37 cellular contexts compared by ENCODE assay signal in genomic region chr1:171270806-171271205, GRCh38. TPM values are rescaled to one million over a fixed set of nuclear protein-coding genes. Genes with fewer than 3 reads are reported as not detected.
A peak's percentile ranks its signal among the peaks of the same experiment; 100 is the strongest.
DNase-seq lines count a peak whose midpoint lies in the region; ATAC-seq, FAIRE-seq and TF ChIP-seq lines count a peak whose summit lies in the region.
"Had no signal": no experiment of that assay in that cellular context is flagged by ENCODE, and none has a peak within 500 bp of the region (broad histone marks: within the 10 kb centered on the region; RNA-seq: fewer than 3 reads in every experiment).

No MANE protein-coding gene starts in this region.

- CTCF ChIA-PET in HEK293 (lab: Yijun Ruan, JAX) = no interaction called here
- CTCF ChIA-PET in OCI-LY7 (lab: Charles Lee; ENCODE audit: unreplicated experiment) = interaction anchor here (0.6 to 1.2 kb wide), 2 partner anchors 15 to 43 kb away, joined by 3 read pairs; no protein-coding TSS in a partner anchor
- CTCF ChIA-PET in activated CD4-positive, alpha-beta T cell treated with anti-CD3 and anti-CD28 coated beads, Interleukin-2, amount 10 ng/mL, durations not matched to agents 7 days and 5 days (lab: Charles Lee) = no interaction called here

- H3K4me3 Mint-ChIP-seq in activated CD4-positive, alpha-beta T cell treated with anti-CD3 and anti-CD28 coated beads, Interleukin-2, amount 10 ng/mL, durations not matched to agents 7 days and 5 days = no peak overlapping the region
- H3K4me3 Mint-ChIP-seq in CD14-positive monocyte = no peak overlapping the region
- H3K4me3 Mint-ChIP-seq: B cell; CD4-positive, alpha-beta memory T cell; CD4-positive, alpha-beta T cell; CD4-positive, CD25-positive, alpha-beta regulatory T cell; CD8-positive, alpha-beta memory T cell; CD8-positive, alpha-beta T cell had no signal

- no peak for ATAC-seq in HG03097 (IDR thresholded peaks at IDR 0.05; ENCODE audit: low FRiP score, unreplicated experiment)
- ATAC-seq: A549; CD8-positive, alpha-beta T cell had no signal

- no peak overlapping the region for H3K27ac Mint-ChIP-seq in activated CD4-positive, alpha-beta T cell treated with anti-CD3 and anti-CD28 coated beads, Interleukin-2, amount 10 ng/mL, durations not matched to agents 7 days and 5 days
- no peak overlapping the region for H3K27ac Mint-ChIP-seq in CD14-positive monocyte
- H3K27ac Mint-ChIP-seq: B cell; CD4-positive, alpha-beta memory T cell; CD4-positive, alpha-beta T cell; CD4-positive, CD25-positive, alpha-beta regulatory T cell; CD8-positive, alpha-beta memory T cell; CD8-positive, alpha-beta T cell had no signal

- intact Hi-C loops in OCI-LY7 (cut with micrococcal nuclease; ENCODE audit: unreplicated experiment) (no loop called here), CD14-positive monocyte (cut with micrococcal nuclease) (no loop called here)

- no peaks in the 10 kb centered on the region for H3K9me3 Mint-ChIP-seq in activated CD4-positive, alpha-beta T cell treated with anti-CD3 and anti-CD28 coated beads, Interleukin-2, amount 10 ng/mL, durations not matched to agents 7 days and 5 days
- H3K9me3 Mint-ChIP-seq in CD14-positive monocyte = peaks cover 0 to 4% (median 2%) of the 10 kb centered on the region in 7 donors
- H3K9me3 Mint-ChIP-seq: CD4-positive, alpha-beta T cell; CD8-positive, alpha-beta T cell had no signal

- DNase-seq in D721Med (ENCODE audit: insufficient read length, low spot score) (no peak), OCI-LY7 (ENCODE audit: low spot score) (no peak), CD14-positive monocyte (ENCODE audit: low spot score) (no peak)
- DNase-seq in activated CD4-positive, alpha-beta T cell treated with anti-CD3 and anti-CD28 coated beads, Interleukin-2, amount 10 ng/mL, durations not matched to agents 7 days and 5 days = no peak
- DNase-seq: 8988T; ACHN; AML-193; BE2C; C1 segment of cervical spinal cord; Caco-2; Calu3; CD4-positive, alpha-beta memory T cell; CD4-positive, alpha-beta T cell; CD4-positive, CD25-positive, alpha-beta regulatory T cell; CD8-positive, alpha-beta memory T cell; CD8-positive, alpha-beta T cell; COR-L47; DMS 273 treated with DMSO at 0.1 percent for 48 hours; DMS153; DMS53; DMS79; DMS79 treated with DMSO at 0.1 percent for 48 hours; DND-41; EL had no signal

- H3K4me2 ChIP-seq in OCI-LY7 (ENCODE audit: low read length) = no peak overlapping the region
- H3K4me2 ChIP-seq: A549; BLaER1; BLaER1 treated with 17β-estradiol and CSF1 and Interleukin-3, amounts not matched to agents 10 nM and 100 nM had no signal

- no peaks in the 10 kb centered on the region for H3K9me2 ChIP-seq in OCI-LY7 (ENCODE audit: insufficient read depth, low read length)

- no peaks in the 10 kb centered on the region for H3K9me3 ChIP-seq in HEK293 (ENCODE audit: control insufficient read depth, insufficient read depth, low read depth, low read length)
- H3K9me3 ChIP-seq in OCI-LY7 (ENCODE audit: low read length) = no peaks in the 10 kb centered on the region
- H3K9me3 ChIP-seq: A549; BE2C; BLaER1; BLaER1 treated with 17β-estradiol and CSF1 and Interleukin-3, amounts not matched to agents 10 nM and 100 nM; Caco-2 had no signal

- FAIRE-seq in D721Med (lab: Jason Lieb, UNC) = peak; percentile 21
- FAIRE-seq: A204.1, A549 had no signal

- H3K27ac ChIP-seq in HEK293 (ENCODE audit: extremely low read depth, low read depth, low read length) (no peak overlapping the region), OCI-LY7 (ENCODE audit: low read depth, low read length, poor library complexity, severe bottlenecking) (no peak overlapping the region)
- H3K27ac ChIP-seq: 22Rv1; A549; BLaER1; BLaER1 treated with 17β-estradiol and CSF1 and Interleukin-3, amounts not matched to agents 10 nM and 100 nM; C4-2B had no signal

- TF ChIP-seq CTCF in D721Med (IDR thresholded peaks at IDR 0.05; ENCODE audit: insufficient read depth, missing control alignments) (no peak), HEK293 (tag by site-specific recombination; IDR thresholded peaks at IDR 0.05) (no peak), OCI-LY7 (conservative IDR thresholded peaks at IDR 0.05; ENCODE audit: low read length) (no peak), CD14-positive monocyte (IDR thresholded peaks at IDR 0.05) (no peak)

- H3K79me2 ChIP-seq in OCI-LY7 (ENCODE audit: insufficient read depth, low read depth, low read length) = no peaks in the 10 kb centered on the region

- POLR2A ChIA-PET in HEK293 (lab: Yijun Ruan, JAX) (no interaction called here), OCI-LY7 (lab: Charles Lee) (interaction anchor here (0.7 to 1.3 kb wide), 2 partner anchors 9 to 12 kb away, joined by 4 to 6 read pairs; no protein-coding TSS in a partner anchor)
- POLR2A ChIA-PET in activated CD4-positive, alpha-beta T cell treated with anti-CD3 and anti-CD28 coated beads, Interleukin-2, amount 10 ng/mL, durations not matched to agents 7 days and 5 days (lab: Charles Lee) = no interaction called here

- BruUV-seq in OCI-LY7 (replicated peaks; lab: Mats Ljungman, UMichigan) = no TSS peak

- H3K4me1 ChIP-seq in HEK293 (ENCODE audit: control insufficient read depth, insufficient read depth, low read length) (no peaks in the 10 kb centered on the region), OCI-LY7 (ENCODE audit: insufficient read depth, low read length, poor library complexity, severe bottlenecking) (no peaks in the 10 kb centered on the region)
- H3K4me1 ChIP-seq: A549, BE2C, BLaER1, Caco-2 had no signal

- no peak overlapping the region for H3K4me3 ChIP-seq in HEK293 (ENCODE audit: low read depth, low read length)
- no peak overlapping the region for H3K4me3 ChIP-seq in OCI-LY7 (ENCODE audit: low read depth, low read length, poor library complexity, severe bottlenecking)
- H3K4me3 ChIP-seq: A549; BLaER1; BLaER1 treated with 17β-estradiol and CSF1 and Interleukin-3, amounts not matched to agents 10 nM and 100 nM had no signal

- no peaks in the 10 kb centered on the region for H3K36me3 Mint-ChIP-seq in activated CD4-positive, alpha-beta T cell treated with anti-CD3 and anti-CD28 coated beads, Interleukin-2, amount 10 ng/mL, durations not matched to agents 7 days and 5 days (ENCODE audit: low read depth)
- no peaks in the 10 kb centered on the region for H3K36me3 Mint-ChIP-seq in CD14-positive monocyte
- H3K36me3 Mint-ChIP-seq: CD4-positive, alpha-beta memory T cell; CD4-positive, CD25-positive, alpha-beta regulatory T cell; CD8-positive, alpha-beta memory T cell; CD8-positive, alpha-beta T cell had no signal

- H3K36me3 ChIP-seq in HEK293 (ENCODE audit: control insufficient read depth in 2 of 2, insufficient read depth in 1 of 2, low read length in 2 of 2) = no peaks in the 10 kb centered on the region
- H3K36me3 ChIP-seq in OCI-LY7 (ENCODE audit: insufficient read depth, low read length) = no peaks in the 10 kb centered on the region
- H3K36me3 ChIP-seq: BE2C; BLaER1; BLaER1 treated with 17β-estradiol and CSF1 and Interleukin-3, amounts not matched to agents 10 nM and 100 nM had no signal

- peaks cover 31% of the 10 kb centered on the region for H3K27me3 Mint-ChIP-seq in activated CD4-positive, alpha-beta T cell treated with anti-CD3 and anti-CD28 coated beads, Interleukin-2, amount 10 ng/mL, durations not matched to agents 7 days and 5 days
- peaks cover 2 to 5% (median 4%) of the 10 kb centered on the region in 3 donors for H3K27me3 Mint-ChIP-seq in CD14-positive monocyte (ENCODE audit: low read depth in 3 of 3)

- no peaks in the 10 kb centered on the region for H3K4me1 Mint-ChIP-seq in activated CD4-positive, alpha-beta T cell treated with anti-CD3 and anti-CD28 coated beads, Interleukin-2, amount 10 ng/mL, durations not matched to agents 7 days and 5 days
- peaks cover 2% of the 10 kb centered on the region for H3K4me1 Mint-ChIP-seq in CD14-positive monocyte
- H3K4me1 Mint-ChIP-seq: B cell; CD4-positive, alpha-beta memory T cell; CD4-positive, CD25-positive, alpha-beta regulatory T cell; CD8-positive, alpha-beta memory T cell had no signal

- H2AFZ ChIP-seq in OCI-LY7 (ENCODE audit: low read length) = 0 out of 2 replicates have a peak overlapping the region, but pooled peaks have one; percentile 1

- H4K20me1 ChIP-seq in OCI-LY7 (ENCODE audit: insufficient read depth, low read length) = no peaks in the 10 kb centered on the region
- H4K20me1 ChIP-seq: BLaER1; BLaER1 treated with 17β-estradiol and CSF1 and Interleukin-3, amounts not matched to agents 10 nM and 100 nM had no signal

TF ChIP-seq in HEK293, 187 proteins besides CTCF, POLR2A, EP300 and RAD21:
- TF ChIP-seq ZNF610 (tag by site-specific recombination; IDR thresholded peaks at IDR 0.05; ENCODE audit: borderline replicate concordance) = no peak
- TF ChIP-seq, protein P1, sequence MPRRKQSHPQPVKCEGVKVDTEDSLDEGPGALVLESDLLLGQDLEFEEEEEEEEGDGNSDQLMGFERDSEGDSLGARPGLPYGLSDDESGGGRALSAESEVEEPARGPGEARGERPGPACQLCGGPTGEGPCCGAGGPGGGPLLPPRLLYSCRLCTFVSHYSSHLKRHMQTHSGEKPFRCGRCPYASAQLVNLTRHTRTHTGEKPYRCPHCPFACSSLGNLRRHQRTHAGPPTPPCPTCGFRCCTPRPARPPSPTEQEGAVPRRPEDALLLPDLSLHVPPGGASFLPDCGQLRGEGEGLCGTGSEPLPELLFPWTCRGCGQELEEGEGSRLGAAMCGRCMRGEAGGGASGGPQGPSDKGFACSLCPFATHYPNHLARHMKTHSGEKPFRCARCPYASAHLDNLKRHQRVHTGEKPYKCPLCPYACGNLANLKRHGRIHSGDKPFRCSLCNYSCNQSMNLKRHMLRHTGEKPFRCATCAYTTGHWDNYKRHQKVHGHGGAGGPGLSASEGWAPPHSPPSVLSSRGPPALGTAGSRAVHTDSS (tag by site-specific recombination; IDR thresholded peaks at IDR 0.05) = peak; percentile 92
- no peak for TF ChIP-seq SP7 (tag by site-specific recombination; IDR thresholded peaks at IDR 0.05)
TF ChIP-seq in HEK293: peak in this region for 1.

RNA-seq across cellular contexts. Expression of gene FMO1, which starts 22.5 kb away (rescaled TPM):
- total RNA-seq in OCI-LY7 (2014; rRNA removed; shearing (Covaris generic)) = 0.38 and 1.2 TPM in 2 replicates
- 0.34 and 0.98 TPM in 2 replicates for total RNA-seq in OCI-LY7 (2022)
- total RNA-seq in activated CD4-positive, alpha-beta T cell treated with anti-CD3 and anti-CD28 coated beads, Interleukin-2, amount 10 ng/mL, durations not matched to agents 7 days and 5 days = not detected
- not detected for polyA plus RNA-seq in CD14-positive monocyte
- total RNA-seq: A172; A673; B cell; Caco-2; Calu3; CD4-positive, alpha-beta memory T cell; CD4-positive, alpha-beta T cell; CD4-positive, CD25-positive, alpha-beta regulatory T cell; CD8-positive, alpha-beta memory T cell; CD8-positive, alpha-beta T cell; Daoy had no signal
- polyA plus RNA-seq: A549; AG04450; CD4-positive, alpha-beta memory T cell; CD4-positive, CD25-positive, alpha-beta regulatory T cell; CD8-positive, alpha-beta memory T cell had no signal

RNA-seq across cellular contexts. Expression of gene FMO4, which starts 43.2 kb away (rescaled TPM):
- total RNA-seq in OCI-LY7 (2014; rRNA removed; shearing (Covaris generic)) = 3.9 and 4.0 TPM in 2 replicates
- total RNA-seq in OCI-LY7 (2022) = 2.6 and 4.8 TPM in 2 replicates
- 1 to 10 TPM; 1.0 to 1.7 TPM for total RNA-seq in activated CD4-positive, alpha-beta T cell treated with anti-CD3 and anti-CD28 coated beads, Interleukin-2, amount 10 ng/mL, durations not matched to agents 7 days and 5 days
- 1 to 10 TPM; 1.3 to 1.6 TPM for polyA plus RNA-seq in CD14-positive monocyte
